Comparison of ENCODE assay signal across 9 cellular contexts in the genomic region with DNA sequence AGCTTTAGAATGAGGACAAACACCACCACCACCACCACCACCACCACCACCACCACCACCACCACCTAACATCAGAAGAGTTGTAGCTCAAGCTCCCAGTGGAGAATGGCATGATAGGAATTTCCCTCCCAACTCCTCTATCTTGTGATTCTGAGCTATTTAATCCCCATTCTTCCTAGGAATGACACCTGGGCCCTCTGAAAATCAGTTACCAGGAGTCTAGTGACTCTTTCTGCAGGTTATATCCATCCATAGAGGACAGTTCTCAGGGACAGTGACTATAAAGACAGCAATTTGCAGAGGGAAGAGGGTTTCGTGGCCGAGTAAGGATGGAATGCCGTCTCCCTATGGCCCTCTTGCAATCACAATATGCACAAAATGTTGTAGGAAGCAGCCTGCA. TPM values are rescaled to one million over a fixed set of nuclear protein-coding genes. Genes with fewer than 3 reads are reported as not detected.
DNase-seq lines count a peak whose midpoint lies in the region; ATAC-seq and TF ChIP-seq lines count a peak whose summit lies in the region.
"Had no signal": no experiment of that assay in that cellular context is flagged by ENCODE, and none has a peak within 500 bp of the region (broad histone marks: within the 10 kb centered on the region; RNA-seq: fewer than 3 reads in every experiment).

No MANE protein-coding gene starts in this region.

- H3K27ac ChIP-seq in GM23338 (ENCODE audit: low read depth) (peak overlapping the region; percentile 83), SJSA1 (peak overlapping the region; percentile 35; the same call in 1 of the 2 replicates), rectal smooth muscle tissue (ENCODE audit: low read depth, low read length) (peak overlapping the region; percentile 89)

- H3K27ac Mint-ChIP-seq in GM23338 = peak overlapping the region; percentile 80

- H3K79me2 ChIP-seq in GM23338 (replicated peaks; ENCODE audit: insufficient read depth) = peaks cover 99% of the 10 kb centered on the region

- H4K20me1 ChIP-seq in GM23338 (replicated peaks; ENCODE audit: insufficient read depth) = peaks cover 28% of the 10 kb centered on the region

- DNase-seq in GM23338 (ENCODE audit: low spot score) (peak; percentile 79), SJSA1 (ENCODE audit: low read depth in 1 of 2, low spot score in 2 of 2) (peak in 1 of 2 experiments; percentile 49), glomerular visceral epithelial cell (ENCODE audit: extremely low spot score) (peak; percentile 56), superior temporal gyrus (ENCODE audit: extremely low spot score) (no peak)
- no peak for DNase-seq in activated effector memory CD4-positive, alpha-beta T cell treated with Interleukin-2 at 50 U/mL for 16 hours

- no peaks in the 10 kb centered on the region for H3K9me3 Mint-ChIP-seq in GM23338
- H3K9me3 Mint-ChIP-seq: IgD-negative memory B cell had no signal

- H3K36me3 ChIP-seq in GM23338 (ENCODE audit: insufficient read depth) (no peaks in the 10 kb centered on the region), SJSA1 (peaks cover 65% of the 10 kb centered on the region), rectal smooth muscle tissue (ENCODE audit: control insufficient read depth, insufficient read depth, low read length) (no peaks in the 10 kb centered on the region)

- H3K27me3 ChIP-seq in GM23338 (ENCODE audit: insufficient read depth) (no peaks in the 10 kb centered on the region), SJSA1 (replicated peaks) (no peaks in the 10 kb centered on the region), rectal smooth muscle tissue (ENCODE audit: control insufficient read depth, insufficient read depth, low read length) (no peaks in the 10 kb centered on the region)

- no peaks in the 10 kb centered on the region for H3K9me3 ChIP-seq in SJSA1 (replicated peaks)

- no peak for TF ChIP-seq CTCF in GM23338 (conservative IDR thresholded peaks at IDR 0.05; ENCODE audit: low read depth in 2 of 2)

- H3K36me3 Mint-ChIP-seq in GM23338 (ENCODE audit: low read depth) = peaks cover 10% of the 10 kb centered on the region; the same call in 2 of the 3 replicates

- H3K4me1 Mint-ChIP-seq in GM23338 = peaks cover 89% of the 10 kb centered on the region

- H3K4me3 ChIP-seq in GM23338 (no peak overlapping the region), SJSA1 (no peak overlapping the region), rectal smooth muscle tissue (ENCODE audit: low read length) (no peak overlapping the region)

- H3K9me2 ChIP-seq in GM23338 (ENCODE audit: insufficient read depth) = peaks cover 3% of the 10 kb centered on the region

- ATAC-seq in GM23338 = peak; percentile 49
- ATAC-seq in GM19023 (IDR thresholded peaks at IDR 0.05; ENCODE audit: unreplicated experiment) = no peak
- ATAC-seq in GM18861 (IDR thresholded peaks at IDR 0.05; ENCODE audit: unreplicated experiment) = no peak

- 0 out of 2 replicates have a peak, but pooled peaks cover 5% of the 10 kb centered on the region for H3F3A ChIP-seq in GM23338 (replicated peaks; ENCODE audit: low read depth)

- H3K4me1 ChIP-seq in GM23338 (ENCODE audit: insufficient read depth) (peaks cover 87% of the 10 kb centered on the region), SJSA1 (replicated peaks) (peaks cover 100% of the 10 kb centered on the region), rectal smooth muscle tissue (ENCODE audit: control insufficient read depth, insufficient read depth, low read length) (peaks cover 86% of the 10 kb centered on the region)

- no peak overlapping the region for H3K9ac ChIP-seq in rectal smooth muscle tissue (ENCODE audit: low read length)

- no peak overlapping the region for H3K4me3 Mint-ChIP-seq in GM23338

- H3K4me2 ChIP-seq in GM23338 = no peak overlapping the region

- H3K27me3 Mint-ChIP-seq in GM23338 (ENCODE audit: insufficient read depth, low read depth, poor library complexity) = peaks cover 10% of the 10 kb centered on the region
- H3K27me3 Mint-ChIP-seq: IgD-negative memory B cell had no signal

- H2AFZ ChIP-seq in GM23338 = no peak overlapping the region

TF ChIP-seq in GM23338, 12 proteins besides CTCF, POLR2A, EP300 and RAD21:
- TF ChIP-seq JUNB (IDR thresholded peaks at IDR 0.05; ENCODE audit: unreplicated experiment) = no peak
- TF ChIP-seq EZH2phosphoT487 (IDR thresholded peaks at IDR 0.05; ENCODE audit: unreplicated experiment) = no peak
- TF ChIP-seq, protein P1, sequence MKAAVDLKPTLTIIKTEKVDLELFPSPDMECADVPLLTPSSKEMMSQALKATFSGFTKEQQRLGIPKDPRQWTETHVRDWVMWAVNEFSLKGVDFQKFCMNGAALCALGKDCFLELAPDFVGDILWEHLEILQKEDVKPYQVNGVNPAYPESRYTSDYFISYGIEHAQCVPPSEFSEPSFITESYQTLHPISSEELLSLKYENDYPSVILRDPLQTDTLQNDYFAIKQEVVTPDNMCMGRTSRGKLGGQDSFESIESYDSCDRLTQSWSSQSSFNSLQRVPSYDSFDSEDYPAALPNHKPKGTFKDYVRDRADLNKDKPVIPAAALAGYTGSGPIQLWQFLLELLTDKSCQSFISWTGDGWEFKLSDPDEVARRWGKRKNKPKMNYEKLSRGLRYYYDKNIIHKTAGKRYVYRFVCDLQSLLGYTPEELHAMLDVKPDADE (IDR thresholded peaks at IDR 0.05) = no peak
- no peak for TF ChIP-seq POLR2AphosphoS5 (IDR thresholded peaks at IDR 0.05; ENCODE audit: low read depth)

RNA-seq across cellular contexts. Expression of a gene that starts 27.8 kb away (rescaled TPM):
- total RNA-seq in GM23338 (2014; rRNA removed; shearing (Covaris generic)) = 204 and 233 TPM in 2 replicates
- polyA plus RNA-seq in GM23338 (2016; fragmentation: Nextera tagmentation; extraction: Ambion mirVana) = 55.4 and 58.4 TPM in 2 replicates
- 510 and 668 TPM in 2 replicates for total RNA-seq in SJSA1 (2014; rRNA removed; shearing (Covaris generic))

Comparison
In these comparisons a context has a peak if more than half of its experiments do, and no peak if none do; other contexts are left out.
1. DNase-seq: peak in GM23338 (single experiment) and glomerular visceral epithelial cell (single experiment); none in activated effector memory CD4-positive, alpha-beta T cell treated with Interleukin-2 at 50 U/mL for 16 hours (single experiment) and superior temporal gyrus (single experiment).
2. H3K27ac ChIP-seq: peak in every context shown above with its lines; median percentile 89 in rectal smooth muscle tissue; 83 in GM23338; 35 in SJSA1.